7 cellular contexts compared by ENCODE assay signal in genomic region chr20:53216856-53217576, GRCh38.
A peak's percentile ranks its signal among the peaks of the same experiment; 100 is the strongest.
DNase-seq lines count a peak whose midpoint lies in the region; ATAC-seq and TF ChIP-seq lines count a peak whose summit lies in the region.

No MANE protein-coding gene starts in this region.

- no peak overlapping the region for H3K4me3 ChIP-seq in fibroblast of mammary gland (ENCODE audit: control insufficient read depth, low read depth, low read length)
- no peak overlapping the region for H3K4me3 ChIP-seq in neuronal stem cell (ENCODE audit: low read length in 2 of 2)

- peaks cover 0 to 2% of the 10 kb centered on the region in 2 donors for H3K4me1 ChIP-seq in neuronal stem cell (ENCODE audit: control insufficient read depth in 2 of 2, insufficient read depth in 1 of 2, low read depth in 1 of 2, low read length in 2 of 2)

- ATAC-seq in GM18505 (IDR thresholded peaks at IDR 0.05; ENCODE audit: unreplicated experiment) = peak; percentile 85
- ATAC-seq in HG03159 (IDR thresholded peaks at IDR 0.05; ENCODE audit: unreplicated experiment) = peak; percentile 86

- no peak overlapping the region for H3K14ac ChIP-seq in neuronal stem cell (ENCODE audit: low read length)

- no peak overlapping the region for H3K9ac ChIP-seq in neuronal stem cell (ENCODE audit: low read depth, low read length, poor library complexity)

- no peak overlapping the region for H3K23ac ChIP-seq in neuronal stem cell (ENCODE audit: low read depth, low read length, poor library complexity)

- no peak overlapping the region for H3K18ac ChIP-seq in neuronal stem cell (ENCODE audit: low read length)

- no peaks in the 10 kb centered on the region for H3K36me3 ChIP-seq in neuronal stem cell (replicated peaks in 1 of 2; ENCODE audit: control insufficient read depth in 2 of 2, insufficient read depth in 2 of 2, low read length in 2 of 2)

- TF ChIP-seq CTCF in fibroblast of mammary gland (conservative IDR thresholded peaks at IDR 0.05; ENCODE audit: control insufficient read depth, insufficient read depth, low read depth, low read length) = peak; percentile 66

- no peak for TF ChIP-seq POLR2A in GM18505 (IDR thresholded peaks at IDR 0.05; ENCODE audit: borderline replicate concordance, extremely low read depth, insufficient read depth, insufficient read length)

- no peak overlapping the region for H2AFZ ChIP-seq in neuronal stem cell (ENCODE audit: low read length)

- no peak overlapping the region for H2BK12ac ChIP-seq in neuronal stem cell (ENCODE audit: low read length)

- DNase-seq in NOMO-1 treated with DMSO at 0.1 percent for 48 hours (lab: John Stamatoyannopoulos, UW; ENCODE audit: unreplicated experiment) (peak; percentile 21), fibroblast of mammary gland (ENCODE audit: low read depth) (peak; percentile 25), neuronal stem cell (ENCODE audit: low spot score) (peak; percentile 47), superior temporal gyrus (ENCODE audit: extremely low spot score) (peak; percentile 57)
- peak; percentile 84 to 87 for DNase-seq in activated T-cell treated with anti-CD3 and anti-CD28 coated beads, Interleukin-2, amount 50 U/mL, for 48 hours

- H4K91ac ChIP-seq in neuronal stem cell (ENCODE audit: low read depth, low read length, poor library complexity) = no peak overlapping the region

- no peaks in the 10 kb centered on the region for H3K27me3 ChIP-seq in neuronal stem cell (ENCODE audit: control insufficient read depth in 3 of 3, insufficient read depth in 3 of 3, low read depth in 1 of 3, low read length in 3 of 3)

- WGBS in neuronal stem cell (ENCODE audit: extremely low coverage in 2 of 2, insufficient read length in 2 of 2, insufficient replicate concordance in 1 of 2), 2 donors = no CpG with 5 or more reads among the region's 32 CpGs

- H3K9me3 ChIP-seq in neuronal stem cell (replicated peaks in 1 of 2; ENCODE audit: control insufficient read depth in 2 of 2, insufficient read depth in 1 of 2, low read depth in 1 of 2, low read length in 2 of 2) = peaks cover 4 to 9% of the 10 kb centered on the region in 2 donors

- no peak overlapping the region for H2BK15ac ChIP-seq in neuronal stem cell (ENCODE audit: low read length)

- H3K79me1 ChIP-seq in neuronal stem cell (ENCODE audit: low read depth, low read length) = no peaks in the 10 kb centered on the region

- H2BK5ac ChIP-seq in neuronal stem cell (ENCODE audit: low read length) = no peak overlapping the region

- no peak overlapping the region for H3K27ac ChIP-seq in neuronal stem cell (replicated peaks; ENCODE audit: low read length)

- H4K8ac ChIP-seq in neuronal stem cell (ENCODE audit: low read depth, low read length) = no peak overlapping the region

- H3K4me2 ChIP-seq in neuronal stem cell (ENCODE audit: insufficient read depth, low read length, poor library complexity, severe bottlenecking) = peak overlapping the region; percentile 26

- H2BK120ac ChIP-seq in neuronal stem cell (ENCODE audit: low read depth, low read length) = no peak overlapping the region

- H3K4ac ChIP-seq in neuronal stem cell (ENCODE audit: low read length) = no peak overlapping the region

- no peak overlapping the region for H2AK5ac ChIP-seq in neuronal stem cell (ENCODE audit: low read depth, low read length)

Comparison
In these comparisons a context has a peak if more than half of its experiments do, and no peak if none do; other contexts are left out.
1. DNase-seq: peak in every context shown above with its lines; median percentile 86 in activated T-cell treated with anti-CD3 and anti-CD28 coated beads, Interleukin-2, amount 50 U/mL, for 48 hours; 57 in superior temporal gyrus; 47 in neuronal stem cell; 25 in fibroblast of mammary gland; 21 in NOMO-1 treated with DMSO at 0.1 percent for 48 hours.